ENCODE assay signal across 10 cellular contexts in genomic region chr20:5172167-5172586, GRCh38.
DNase-seq lines count a peak whose midpoint lies in the region; ATAC-seq lines count a peak whose summit lies in the region.
"Had no signal": no experiment of that assay in that cellular context is flagged by ENCODE, and none has a peak within 500 bp of the region (broad histone marks: within the 10 kb centered on the region; RNA-seq: fewer than 3 reads in every experiment).

No MANE protein-coding gene starts in this region.

- H3K36me3 Mint-ChIP-seq in dendritic cell treated with granulocyte-macrophage colony-stimulating factor and Interleukin-4, amounts not matched to agents 40 ng/mL and 50 ng/mL, for 4 days (ENCODE audit: low read depth) = peaks cover 58% of the 10 kb centered on the region
- peaks cover 47% of the 10 kb centered on the region for H3K36me3 Mint-ChIP-seq in stimulated activated effector memory CD8-positive, alpha-beta T cell treated with anti-CD3 and anti-CD28 coated beads, Interleukin-12 subunit alpha, Interleukin-12 subunit beta, amount 100 ng/mL, for 72 hours

- no peak overlapping the region for H3K4me3 Mint-ChIP-seq in dendritic cell treated with granulocyte-macrophage colony-stimulating factor and Interleukin-4, amounts not matched to agents 40 ng/mL and 50 ng/mL, for 4 days
- no peak overlapping the region for H3K4me3 Mint-ChIP-seq in stimulated activated effector memory CD8-positive, alpha-beta T cell treated with anti-CD3 and anti-CD28 coated beads, Interleukin-12 subunit alpha, Interleukin-12 subunit beta, amount 100 ng/mL, for 72 hours

- H3K4me1 Mint-ChIP-seq in dendritic cell treated with granulocyte-macrophage colony-stimulating factor and Interleukin-4, amounts not matched to agents 40 ng/mL and 50 ng/mL, for 4 days (ENCODE audit: low read depth) = peaks cover 93% of the 10 kb centered on the region
- H3K4me1 Mint-ChIP-seq in stimulated activated effector memory CD8-positive, alpha-beta T cell treated with anti-CD3 and anti-CD28 coated beads, Interleukin-12 subunit alpha, Interleukin-12 subunit beta, amount 100 ng/mL, for 72 hours = peaks cover 53% of the 10 kb centered on the region

- H3K9me3 Mint-ChIP-seq in dendritic cell treated with granulocyte-macrophage colony-stimulating factor and Interleukin-4, amounts not matched to agents 40 ng/mL and 50 ng/mL, for 4 days = no peaks in the 10 kb centered on the region
- no peaks in the 10 kb centered on the region for H3K9me3 Mint-ChIP-seq in stimulated activated effector memory CD8-positive, alpha-beta T cell treated with anti-CD3 and anti-CD28 coated beads, Interleukin-12 subunit alpha, Interleukin-12 subunit beta, amount 100 ng/mL, for 72 hours

- intact Hi-C loops in dendritic cell treated with granulocyte-macrophage colony-stimulating factor and Interleukin-4, amounts not matched to agents 40 ng/mL and 50 ng/mL, for 4 days (cut with micrococcal nuclease) = loop anchor here (5.0 kb wide), 1 partner anchor 45 kb away; the partner anchor contains the start of gene CDS2

- ATAC-seq in GM18511 (IDR thresholded peaks at IDR 0.05; ENCODE audit: unreplicated experiment) (peak; percentile 56), HG02610 (IDR thresholded peaks at IDR 0.05; ENCODE audit: unreplicated experiment) (peak; percentile 57), GM21447 (IDR thresholded peaks at IDR 0.05; ENCODE audit: unreplicated experiment) (no peak), HG02571 (IDR thresholded peaks at IDR 0.05; ENCODE audit: unreplicated experiment) (no peak)
- peak; percentile 74 for ATAC-seq in stimulated activated effector memory CD8-positive, alpha-beta T cell treated with anti-CD3 and anti-CD28 coated beads, Interleukin-12 subunit alpha, Interleukin-12 subunit beta, amount 100 ng/mL, for 72 hours
- ATAC-seq: PC-3 had no signal

- no peaks in the 10 kb centered on the region for H3K27me3 Mint-ChIP-seq in dendritic cell treated with granulocyte-macrophage colony-stimulating factor and Interleukin-4, amounts not matched to agents 40 ng/mL and 50 ng/mL, for 4 days

- H3K27ac Mint-ChIP-seq in dendritic cell treated with granulocyte-macrophage colony-stimulating factor and Interleukin-4, amounts not matched to agents 40 ng/mL and 50 ng/mL, for 4 days = peak overlapping the region; percentile 72
- peak overlapping the region; percentile 57 for H3K27ac Mint-ChIP-seq in stimulated activated effector memory CD8-positive, alpha-beta T cell treated with anti-CD3 and anti-CD28 coated beads, Interleukin-12 subunit alpha, Interleukin-12 subunit beta, amount 100 ng/mL, for 72 hours

- DNase-seq in stimulated activated effector memory CD8-positive, alpha-beta T cell treated with anti-CD3 and anti-CD28 coated beads, Interleukin-12 subunit alpha, Interleukin-12 subunit beta, amount 100 ng/mL, for 72 hours (ENCODE audit: low spot score in 2 of 2) = no peak
- DNase-seq in LoVo (ENCODE audit: low spot score) = no peak
- DNase-seq: cerebellar nuclear complex, NCI-H2029, PC-3 had no signal

Comparison
In these comparisons a context has a peak if more than half of its experiments do, and no peak if none do; other contexts are left out.
1. ATAC-seq: peak in GM18511 (single experiment), HG02610 (single experiment) and stimulated activated effector memory CD8-positive, alpha-beta T cell treated with anti-CD3 and anti-CD28 coated beads, Interleukin-12 subunit alpha, Interleukin-12 subunit beta, amount 100 ng/mL, for 72 hours (single experiment); none in GM21447 (single experiment) and HG02571 (single experiment).